ENCODE assay signal across 13 cellular contexts in genomic region chr7:98216941-98217622, GRCh38. TPM values are rescaled to one million over a fixed set of nuclear protein-coding genes. Genes with fewer than 3 reads are reported as not detected.
A peak's percentile ranks its signal among the peaks of the same experiment; 100 is the strongest.
DNase-seq lines count a peak whose midpoint lies in the region; ATAC-seq and TF ChIP-seq lines count a peak whose summit lies in the region.
"Had no signal": no experiment of that assay in that cellular context is flagged by ENCODE, and none has a peak within 500 bp of the region (broad histone marks: within the 10 kb centered on the region; RNA-seq: fewer than 3 reads in every experiment).

No MANE protein-coding gene starts in this region.

- peaks cover 15 to 30% (median 19%) of the 10 kb centered on the region in 10 experiments for H3K4me1 ChIP-seq in BLaER1 treated with 17β-estradiol and CSF1 and Interleukin-3, amounts not matched to agents 10 nM and 100 nM
- peaks cover 5% of the 10 kb centered on the region; the same call in 1 of the 2 replicates for H3K4me1 ChIP-seq in HEK293 (ENCODE audit: control insufficient read depth, insufficient read depth, low read length)

- no peaks in the 10 kb centered on the region for H3K9me3 ChIP-seq in BLaER1 treated with 17β-estradiol and CSF1 and Interleukin-3, amounts not matched to agents 10 nM and 100 nM (replicated peaks in 1 of 11)
- H3K9me3 ChIP-seq in HEK293 (ENCODE audit: control insufficient read depth, insufficient read depth, low read depth, low read length): no peaks in the 10 kb centered on the region

- H3K9ac ChIP-seq in BLaER1 treated with 17β-estradiol and CSF1 and Interleukin-3, amounts not matched to agents 10 nM and 100 nM: peak overlapping the region in 3 of 11 experiments; percentile 43 to 64 (median 61); a peak in 3 of 22 replicates

- H3K27me3 ChIP-seq in BLaER1 treated with 17β-estradiol and CSF1 and Interleukin-3, amounts not matched to agents 10 nM and 100 nM: peaks cover 0 to 1% (median 0%) of the 10 kb centered on the region in 11 experiments; a peak in 2 of 22 replicates

- peak; percentile 14 for ATAC-seq in sciatic nerve
- no peak for ATAC-seq in GM19397 (IDR thresholded peaks at IDR 0.05; ENCODE audit: unreplicated experiment)

- POLR2A ChIA-PET in HEK293 (lab: Yijun Ruan, JAX): no interaction called here

- peaks cover 0 to 62% (median 16%) of the 10 kb centered on the region in 11 experiments; a peak in 15 of 22 replicates for H3K36me3 ChIP-seq in BLaER1 treated with 17β-estradiol and CSF1 and Interleukin-3, amounts not matched to agents 10 nM and 100 nM
- H3K36me3 ChIP-seq in HEK293 (ENCODE audit: control insufficient read depth in 2 of 2, insufficient read depth in 1 of 2, low read length in 2 of 2): peaks cover 0 to 6% of the 10 kb centered on the region in 2 experiments; a peak in 2 of 3 replicates

- peak overlapping the region in 4 of 11 experiments; percentile 46 to 72 (median 60); a peak in 6 of 22 replicates for H3K27ac ChIP-seq in BLaER1 treated with 17β-estradiol and CSF1 and Interleukin-3, amounts not matched to agents 10 nM and 100 nM
- no peak overlapping the region for H3K27ac ChIP-seq in HEK293 (ENCODE audit: extremely low read depth, low read depth, low read length)

- peaks cover 0 to 70% (median 9%) of the 10 kb centered on the region in 11 experiments; a peak in 11 of 22 replicates for H4K20me1 ChIP-seq in BLaER1 treated with 17β-estradiol and CSF1 and Interleukin-3, amounts not matched to agents 10 nM and 100 nM

- CTCF ChIA-PET in HEK293 (lab: Yijun Ruan, JAX): no interaction called here

- H3K4me3 ChIP-seq in BLaER1 treated with 17β-estradiol and CSF1 and Interleukin-3, amounts not matched to agents 10 nM and 100 nM: peak overlapping the region in 1 of 10 experiments; percentile 19; a peak in 1 of 20 replicates
- no peak overlapping the region for H3K4me3 ChIP-seq in HEK293 (ENCODE audit: low read depth, low read length)

- H3K4me2 ChIP-seq in BLaER1 treated with 17β-estradiol and CSF1 and Interleukin-3, amounts not matched to agents 10 nM and 100 nM: peak overlapping the region; percentile 74 to 97 (median 90)

- intact Hi-C loops in sciatic nerve (cut with DNase I): no loop called here

- no peak for TF ChIP-seq CTCF in HEK293 (tag by site-specific recombination; IDR thresholded peaks at IDR 0.05)

- DNase-seq in left kidney (ENCODE audit: low read depth, low spot score): peak; percentile 47
- peak; percentile 55 for DNase-seq in sciatic nerve (ENCODE audit: low spot score)
- no peak for DNase-seq in SKM-1 treated with dmso at 0.1 percent for 144 hours (lab: John Stamatoyannopoulos, UW; ENCODE audit: unreplicated experiment)
- no peak for DNase-seq in NCI-H1105 (lab: John Stamatoyannopoulos, UW)
- DNase-seq: GF-D8, NCI-H146, NCI-H2081 treated with DMSO at 0.1 percent for 48 hours, NCI-H524, SIG-M5 had no signal

TF ChIP-seq in HEK293, 187 proteins besides CTCF, POLR2A, EP300 and RAD21:
- TF ChIP-seq GLIS1 (tag by site-specific recombination; IDR thresholded peaks at IDR 0.05): peak; percentile 39
- TF ChIP-seq ZNF571 (tag by site-specific recombination; IDR thresholded peaks at IDR 0.05): no peak
- TF ChIP-seq REPIN1 (tag by site-specific recombination; IDR thresholded peaks at IDR 0.05; ENCODE audit: low read depth): no peak
- TF ChIP-seq SCRT2 (tag by site-specific recombination; IDR thresholded peaks at IDR 0.05): no peak
- no peak for TF ChIP-seq ZNF2 (tag by site-specific recombination; IDR thresholded peaks at IDR 0.05)
- no peak for TF ChIP-seq ZFP37 (tag by site-specific recombination; IDR thresholded peaks at IDR 0.05)
- TF ChIP-seq ZFP69B (tag by site-specific recombination; IDR thresholded peaks at IDR 0.05): no peak
- TF ChIP-seq ZNF211 (tag by site-specific recombination; IDR thresholded peaks at IDR 0.05; ENCODE audit: low read depth): no peak
TF ChIP-seq in HEK293: peak in this region for 1.

RNA-seq across cellular contexts. Expression of gene BHLHA15, which starts 5.8 kb away (rescaled TPM):
- total RNA-seq in sciatic nerve: not detected
- total RNA-seq: CD8-positive, alpha-beta memory T cell had no signal

RNA-seq across cellular contexts. Expression of gene TECPR1, which starts 35.0 kb away (rescaled TPM):
- 34.9 TPM for total RNA-seq in sciatic nerve

Comparison
In these comparisons a context has a peak if more than half of its experiments do, and no peak if none do; other contexts are left out.
1. DNase-seq: peak in left kidney (single experiment) and sciatic nerve (single experiment); none in SKM-1 treated with dmso at 0.1 percent for 144 hours (single experiment) and NCI-H1105 (single experiment).